In the genomic region with DNA sequence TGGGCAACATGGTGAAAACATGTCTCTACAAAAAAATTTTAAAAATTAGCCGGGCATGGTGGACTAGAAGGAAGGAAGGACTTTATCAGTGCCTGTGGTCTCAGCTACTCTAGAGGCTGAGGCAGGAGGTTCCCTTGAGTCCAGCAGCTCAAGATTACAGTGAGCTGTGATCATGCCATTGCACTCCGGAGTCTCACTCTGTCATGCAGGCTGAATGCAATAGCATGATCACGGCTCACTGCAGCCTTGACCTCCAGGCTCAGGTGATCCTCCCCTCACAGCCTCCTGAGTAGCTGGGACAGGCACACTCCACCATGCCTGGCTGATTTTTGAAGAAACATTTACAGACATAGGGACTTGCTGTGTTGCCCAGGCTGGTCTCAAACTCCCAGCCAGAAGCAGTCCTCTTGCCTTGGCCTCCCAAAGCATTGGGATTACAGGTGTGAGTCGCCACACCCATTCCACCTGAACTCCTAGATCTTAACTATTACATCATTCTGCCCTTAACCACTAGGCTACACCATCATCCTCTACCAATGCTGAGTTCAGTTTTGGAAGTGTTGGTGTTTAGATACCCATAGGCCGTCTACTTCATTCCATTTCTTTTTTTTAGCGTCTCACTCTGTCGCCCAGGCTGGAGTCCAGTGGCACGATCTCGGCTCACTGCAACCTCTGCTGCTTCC, we compare ENCODE assay signal across 12 cellular contexts.
"Had no signal": no experiment of that assay in that cellular context is flagged by ENCODE, and none has a peak within 500 bp of the region (broad histone marks: within the 10 kb centered on the region; RNA-seq: fewer than 3 reads in every experiment).

No MANE protein-coding gene starts in this region.

- H3K27me3 ChIP-seq: colonic mucosa had no signal

- H3K9me3 ChIP-seq: colonic mucosa had no signal

- H2AFZ ChIP-seq: parathyroid adenoma had no signal

- H3K4me3 ChIP-seq: colonic mucosa had no signal

- DNase-seq: activated CD4-positive, alpha-beta T cell treated with anti-CD3 and anti-CD28 coated beads for 36 hours; activated CD8-positive, alpha-beta memory T cell treated with anti-CD3 and anti-CD28 coated beads for 24 hours; activated effector memory CD4-positive, alpha-beta T cell treated with Interleukin-2 at 50 U/mL for 16 hours; colonic mucosa; effector memory CD4-positive, alpha-beta T cell; kidney; stimulated activated CD4-positive, alpha-beta T cell treated with anti-CD3 and anti-CD28 coated beads, Interleukin-4, amount 100 ng/mL, for 1 hour; stimulated activated CD8-positive, alpha-beta memory T cell treated with anti-CD3 and anti-CD28 coated beads, Interleukin-4, amount 100 ng/mL, for 48 hours; stimulated activated naive CD8-positive, alpha-beta T cell treated with anti-CD3 and anti-CD28 coated beads, Interleukin-15, Interleukin-2, amounts not matched to agents 100 U/mL and 50 U/mL, for 24 hours; T-helper 9 cell; WERI-Rb-1 had no signal

- H3K27ac ChIP-seq: colonic mucosa, parathyroid adenoma had no signal

- H3K9ac ChIP-seq: parathyroid adenoma had no signal

- H3K36me3 ChIP-seq: colonic mucosa had no signal

- ATAC-seq: activated CD4-positive, alpha-beta T cell treated with anti-CD3 and anti-CD28 coated beads for 36 hours; stimulated activated naive CD8-positive, alpha-beta T cell treated with anti-CD3 and anti-CD28 coated beads, Interleukin-15, Interleukin-2, amounts not matched to agents 100 U/mL and 50 U/mL, for 24 hours had no signal

- H3K27me3 Mint-ChIP-seq: activated CD4-positive, alpha-beta T cell treated with anti-CD3 and anti-CD28 coated beads for 36 hours had no signal
